Comparison of ENCODE assay signal across 17 cellular contexts in genomic region chr6:35376282-35376681, GRCh38. TPM values are rescaled to one million over a fixed set of nuclear protein-coding genes. Genes with fewer than 3 reads are reported as not detected.
DNase-seq lines count a peak whose midpoint lies in the region; ATAC-seq, FAIRE-seq and TF ChIP-seq lines count a peak whose summit lies in the region.
"Had no signal": no experiment of that assay in that cellular context is flagged by ENCODE, and none has a peak within 500 bp of the region (broad histone marks: within the 10 kb centered on the region; RNA-seq: fewer than 3 reads in every experiment).

No MANE protein-coding gene starts in this region.

- WGBS in pancreas, 2 donors, result 94 to 97% methylated on average over 2 of the region's 2 CpGs
- WGBS in right lobe of liver (ENCODE audit: insufficient coverage, low coverage, low lambda C conversion rate, missing lambda C conversion rate), result 60% methylated on average over 1 of the region's 2 CpGs

- H3K4me1 Mint-ChIP-seq in HFFc6 (ENCODE audit: low read depth), result peaks cover 71% of the 10 kb centered on the region
- H3K4me1 Mint-ChIP-seq in dendritic cell treated with granulocyte-macrophage colony-stimulating factor and Interleukin-4, amounts not matched to agents 40 ng/mL and 50 ng/mL, for 4 days (ENCODE audit: low read depth), result peaks cover 83% of the 10 kb centered on the region
- H3K4me1 Mint-ChIP-seq in stimulated activated naive B cell treated with anti-CD40 and anti-IgM and Interleukin-4, amounts not matched to agents 10 μg/mL and 1 μg/mL and 100 μg/mL, for 72 hours, result peaks cover 27 to 48% of the 10 kb centered on the region in 2 donors

- H3K27me3 Mint-ChIP-seq in HFFc6 (ENCODE audit: insufficient read depth), result peaks cover 2% of the 10 kb centered on the region
- H3K27me3 Mint-ChIP-seq in dendritic cell treated with granulocyte-macrophage colony-stimulating factor and Interleukin-4, amounts not matched to agents 40 ng/mL and 50 ng/mL, for 4 days, result peaks cover 1% of the 10 kb centered on the region
- H3K27me3 Mint-ChIP-seq in stimulated activated naive B cell treated with anti-CD40 and anti-IgM and Interleukin-4, amounts not matched to agents 10 μg/mL and 1 μg/mL and 100 μg/mL, for 72 hours, result no peaks in the 10 kb centered on the region

- no peak for TF ChIP-seq CTCF in HFFc6 (IDR thresholded peaks at IDR 0.05)
- no peak for TF ChIP-seq CTCF in pancreas (IDR thresholded peaks at IDR 0.05)
- TF ChIP-seq CTCF in right lobe of liver (IDR thresholded peaks at IDR 0.05), result no peak

- H3K4me1 ChIP-seq in pancreas, result no peaks in the 10 kb centered on the region
- peaks cover 2 to 10% (median 6%) of the 10 kb centered on the region in 4 donors for H3K4me1 ChIP-seq in right lobe of liver
- H3K4me1 ChIP-seq: testis had no signal

- H3K36me3 ChIP-seq in pancreas (no peaks in the 10 kb centered on the region), right lobe of liver (no peaks in the 10 kb centered on the region)
- H3K36me3 ChIP-seq: neutrophil had no signal

- H3K9me3 ChIP-seq in pancreas (no peaks in the 10 kb centered on the region), right lobe of liver (no peaks in the 10 kb centered on the region)
- H3K9me3 ChIP-seq: neutrophil, testis had no signal

- H3K4me3 ChIP-seq in pancreas (no peak overlapping the region), right lobe of liver (no peak overlapping the region)
- H3K4me3 ChIP-seq: testis had no signal

- no peak for FAIRE-seq in pancreas (lab: Jason Lieb, UNC)
- FAIRE-seq: H1 had no signal

- no peaks in the 10 kb centered on the region for H3K9me3 Mint-ChIP-seq in HFFc6
- H3K9me3 Mint-ChIP-seq in dendritic cell treated with granulocyte-macrophage colony-stimulating factor and Interleukin-4, amounts not matched to agents 40 ng/mL and 50 ng/mL, for 4 days, result peaks cover 8% of the 10 kb centered on the region
- peaks cover 0 to 3% of the 10 kb centered on the region in 2 donors for H3K9me3 Mint-ChIP-seq in stimulated activated naive B cell treated with anti-CD40 and anti-IgM and Interleukin-4, amounts not matched to agents 10 μg/mL and 1 μg/mL and 100 μg/mL, for 72 hours
- H3K9me3 Mint-ChIP-seq: activated T-cell treated with anti-CD3 and anti-CD28 coated beads, Interleukin-2, amount 50 U/mL, for 4 hours had no signal

- no peak for DNase-seq in HFFc6
- peak; percentile 44 for DNase-seq in NOMO-1 treated with dmso at 0.1 percent for 144 hours (lab: John Stamatoyannopoulos, UW; ENCODE audit: unreplicated experiment)
- DNase-seq in stimulated activated naive B cell treated with anti-CD40 and anti-IgM and Interleukin-4, amounts not matched to agents 10 μg/mL and 1 μg/mL and 100 μg/mL, for 72 hours, result no peak
- DNase-seq in pancreas, result no peak
- no peak for DNase-seq in right lobe of liver
- DNase-seq: activated CD4-positive, alpha-beta T cell treated with anti-CD3 and anti-CD28 coated beads, Interleukin-2, amount 50 U/mL, for 48 hours; activated T-cell treated with anti-CD3 and anti-CD28 coated beads, Interleukin-2, amount 50 U/mL, for 4 hours; DMS153; effector memory CD4-positive, alpha-beta T cell; NCI-H1092 treated with DMSO at 0.1 percent for 48 hours; NCI-H526 treated with DMSO at 0.1 percent for 48 hours; stimulated activated CD4-positive, alpha-beta T cell treated with anti-CD3 and anti-CD28 coated beads, Interleukin-2, amount 100 ng/mL, for 48 hours; testis had no signal

- H3K36me3 Mint-ChIP-seq in HFFc6 (ENCODE audit: low read depth), result peaks cover 27% of the 10 kb centered on the region
- H3K36me3 Mint-ChIP-seq in dendritic cell treated with granulocyte-macrophage colony-stimulating factor and Interleukin-4, amounts not matched to agents 40 ng/mL and 50 ng/mL, for 4 days (ENCODE audit: low read depth), result peaks cover 61% of the 10 kb centered on the region
- peaks cover 18 to 21% of the 10 kb centered on the region in 2 donors for H3K36me3 Mint-ChIP-seq in stimulated activated naive B cell treated with anti-CD40 and anti-IgM and Interleukin-4, amounts not matched to agents 10 μg/mL and 1 μg/mL and 100 μg/mL, for 72 hours

- peak overlapping the region; percentile 85 for H3K27ac Mint-ChIP-seq in HFFc6
- H3K27ac Mint-ChIP-seq in dendritic cell treated with granulocyte-macrophage colony-stimulating factor and Interleukin-4, amounts not matched to agents 40 ng/mL and 50 ng/mL, for 4 days, result peak overlapping the region; percentile 69
- peak overlapping the region; percentile 27 for H3K27ac Mint-ChIP-seq in stimulated activated naive B cell treated with anti-CD40 and anti-IgM and Interleukin-4, amounts not matched to agents 10 μg/mL and 1 μg/mL and 100 μg/mL, for 72 hours

- intact Hi-C loops in dendritic cell treated with granulocyte-macrophage colony-stimulating factor and Interleukin-4, amounts not matched to agents 40 ng/mL and 50 ng/mL, for 4 days (cut with micrococcal nuclease), result no loop called here
- intact Hi-C loops in pancreas (cut with DNase I) (no loop called here), right lobe of liver (cut with DNase I) (no loop called here)

- H3K27me3 ChIP-seq in pancreas (no peaks in the 10 kb centered on the region), right lobe of liver (no peaks in the 10 kb centered on the region)
- H3K27me3 ChIP-seq: testis had no signal

- H3K4me3 Mint-ChIP-seq in HFFc6, result peak overlapping the region; percentile 68; the same call in 1 of the 2 replicates
- H3K4me3 Mint-ChIP-seq in dendritic cell treated with granulocyte-macrophage colony-stimulating factor and Interleukin-4, amounts not matched to agents 40 ng/mL and 50 ng/mL, for 4 days, result no peak overlapping the region
- no peak overlapping the region for H3K4me3 Mint-ChIP-seq in stimulated activated naive B cell treated with anti-CD40 and anti-IgM and Interleukin-4, amounts not matched to agents 10 μg/mL and 1 μg/mL and 100 μg/mL, for 72 hours
- H3K4me3 Mint-ChIP-seq: activated T-cell treated with anti-CD3 and anti-CD28 coated beads, Interleukin-2, amount 50 U/mL, for 4 hours had no signal

- TF ChIP-seq POLR2A in right lobe of liver (IDR thresholded peaks at IDR 0.05), result no peak

- ATAC-seq in stimulated activated naive B cell treated with anti-CD40 and anti-IgM and Interleukin-4, amounts not matched to agents 10 μg/mL and 1 μg/mL and 100 μg/mL, for 72 hours (replicated peaks), result no peak
- no peak for ATAC-seq in GM18909 (IDR thresholded peaks at IDR 0.05; ENCODE audit: poor library complexity, unreplicated experiment)
- ATAC-seq in pancreas, result no peak
- no peak for ATAC-seq in right lobe of liver
- ATAC-seq: activated T-cell treated with anti-CD3 and anti-CD28 coated beads, Interleukin-2, amount 50 U/mL, for 4 hours had no signal

- H3K27ac ChIP-seq in pancreas, result no peak overlapping the region
- no peak overlapping the region for H3K27ac ChIP-seq in right lobe of liver
- H3K27ac ChIP-seq: neutrophil, testis had no signal

RNA-seq across cellular contexts. Expression of gene PPARD, which starts 33.9 kb away (rescaled TPM):
- total RNA-seq in HFFc6 (2021; fragmentation: NEBNext Ultra II Directional; extraction: Animal tissue kit (Norgen Biotek cat#: 25700)), result 10 to 100 TPM; 39.0 to 46.4 (median 41.2) TPM
- total RNA-seq in pancreas, result 10 to 100 TPM in 2 of 6 donors, 1 to 10 TPM in 4; 4.4 to 12.3 (median 6.0) TPM
- 10 to 100 TPM; 10.3 to 14.1 TPM for polyA plus RNA-seq in pancreas
- total RNA-seq in right lobe of liver, result 10 to 100 TPM in 1 of 6 experiments, 1 to 10 TPM in 5; 5.2 to 18.8 (median 5.9) TPM

Comparison
In these comparisons a context has a peak if more than half of its experiments do, and no peak if none do; other contexts are left out.
1. H3K27ac Mint-ChIP-seq: peak in every context shown above with its lines; median percentile 85 in HFFc6; 69 in dendritic cell treated with granulocyte-macrophage colony-stimulating factor and Interleukin-4, amounts not matched to agents 40 ng/mL and 50 ng/mL, for 4 days; 27 in stimulated activated naive B cell treated with anti-CD40 and anti-IgM and Interleukin-4, amounts not matched to agents 10 μg/mL and 1 μg/mL and 100 μg/mL, for 72 hours.